17 cellular contexts compared by ENCODE assay signal in the genomic region with DNA sequence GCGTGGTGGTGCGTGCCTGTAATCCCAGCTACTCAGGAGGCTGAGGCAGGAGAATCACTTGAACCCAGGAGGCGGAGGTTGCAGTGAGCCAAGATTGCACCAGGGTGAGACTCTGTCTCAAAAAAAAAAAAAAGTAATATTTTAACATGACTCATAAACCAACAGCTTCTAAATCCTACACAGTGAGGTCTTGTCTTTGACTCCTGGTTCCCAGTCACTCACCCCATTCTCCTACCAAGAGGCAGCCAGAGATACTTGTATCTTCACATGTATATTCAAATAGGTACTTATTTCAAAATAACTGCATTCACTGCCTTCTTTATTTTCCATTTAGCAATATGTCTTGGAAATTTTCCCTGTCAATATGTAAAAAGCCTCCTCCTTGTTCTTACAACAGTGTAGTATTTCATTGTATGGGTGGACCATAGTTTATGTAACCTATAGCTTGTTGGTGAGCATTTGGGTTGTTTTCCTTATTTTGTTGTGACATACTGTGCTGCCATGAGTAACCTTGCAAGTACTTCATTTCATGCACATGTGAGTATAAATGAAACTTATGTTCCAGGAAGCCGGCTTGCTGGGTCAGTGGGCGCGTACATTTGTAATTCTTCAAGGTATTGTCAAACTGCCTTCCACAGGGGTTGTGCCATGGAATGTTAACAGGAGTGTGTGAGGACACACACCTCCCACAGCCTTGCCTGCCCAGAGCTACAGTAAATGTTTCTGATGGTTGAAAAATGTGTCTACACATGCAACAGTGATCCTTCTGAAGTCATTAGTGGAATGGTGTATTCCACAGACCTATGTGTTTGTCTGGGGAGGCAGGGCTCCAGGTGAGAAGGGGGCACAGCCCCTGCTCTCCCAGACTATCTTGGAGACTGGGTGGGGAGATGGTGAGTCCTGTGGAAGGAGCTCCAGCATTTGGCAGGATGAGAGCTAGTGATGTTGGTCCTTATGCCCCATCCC. TPM values are rescaled to one million over a fixed set of nuclear protein-coding genes. Genes with fewer than 3 reads are reported as not detected.
A peak's percentile ranks its signal among the peaks of the same experiment; 100 is the strongest.
DNase-seq lines count a peak whose midpoint lies in the region; ATAC-seq, FAIRE-seq and TF ChIP-seq lines count a peak whose summit lies in the region.
"Had no signal": no experiment of that assay in that cellular context is flagged by ENCODE, and none has a peak within 500 bp of the region (broad histone marks: within the 10 kb centered on the region; RNA-seq: fewer than 3 reads in every experiment).

No MANE protein-coding gene starts in this region.

- FAIRE-seq in GM19239 (lab: Jason Lieb, UNC): peak; percentile 26
- FAIRE-seq: A204.1, TTC549 had no signal

- H3K27ac ChIP-seq in effector memory CD4-positive, alpha-beta T cell (ENCODE audit: insufficient read depth, low read length, poor library complexity, severe bottlenecking): no peak overlapping the region
- H3K27ac ChIP-seq: ascending aorta, esophagus muscularis mucosa, stomach had no signal

- ATAC-seq in activated T-helper 17 cell treated with anti-CD3 and anti-CD28 coated beads, Interleukin-2, amount 50 U/mL, for 72 hours (replicated peaks): peak; percentile 64
- no peak for ATAC-seq in HG02885 (IDR thresholded peaks at IDR 0.05; ENCODE audit: poor library complexity, unreplicated experiment)
- ATAC-seq: Panc1 had no signal

- no peaks in the 10 kb centered on the region for H3K36me3 ChIP-seq in effector memory CD4-positive, alpha-beta T cell (ENCODE audit: control insufficient read depth, insufficient read depth, low read length)
- H3K36me3 ChIP-seq: ascending aorta, esophagus muscularis mucosa had no signal

- H3K4me1 ChIP-seq in effector memory CD4-positive, alpha-beta T cell (ENCODE audit: control insufficient read depth, insufficient read depth, low read length, poor library complexity, severe bottlenecking): no peaks in the 10 kb centered on the region
- H3K4me1 ChIP-seq: ascending aorta, esophagus muscularis mucosa, stomach had no signal

- H3K9me3 ChIP-seq in effector memory CD4-positive, alpha-beta T cell (ENCODE audit: control insufficient read depth, low read length): no peaks in the 10 kb centered on the region
- H3K9me3 ChIP-seq: ascending aorta, esophagus muscularis mucosa, SK-N-SH, stomach had no signal

- intact Hi-C loops in activated CD4-positive, alpha-beta T cell treated with anti-CD3 and anti-CD28 coated beads, Interleukin-2, amount 10 ng/mL, durations not matched to agents 24 days and 14 days (cut with micrococcal nuclease): loop anchor here (1.0 to 5.0 kb wide), 6 partner anchors 32 to 150 kb away; a partner anchor contains a TSS

- H3K9me3 Mint-ChIP-seq in activated CD4-positive, alpha-beta T cell treated with anti-CD3 and anti-CD28 coated beads, Interleukin-2, amount 10 ng/mL, durations not matched to agents 24 days and 14 days: no peaks in the 10 kb centered on the region
- no peaks in the 10 kb centered on the region for H3K9me3 Mint-ChIP-seq in activated T-helper 17 cell treated with anti-CD3 and anti-CD28 coated beads, Interleukin-2, amount 50 U/mL, for 72 hours

- peak; percentile 75 for DNase-seq in activated CD4-positive, alpha-beta T cell treated with anti-CD3 and anti-CD28 coated beads, Interleukin-2, amount 10 ng/mL, durations not matched to agents 24 days and 14 days
- no peak for DNase-seq in activated CD4-positive, alpha-beta T cell treated with anti-CD3 and anti-CD28 coated beads for 4 hours
- DNase-seq in GM19239 (ENCODE audit: insufficient read length, low spot score) (no peak), foreskin fibroblast (peak; percentile 43 to 49), NCI-H2196 treated with DMSO at 0.1 percent for 48 hours (lab: John Stamatoyannopoulos, UW; ENCODE audit: unreplicated experiment) (no peak)
- DNase-seq in effector memory CD4-positive, alpha-beta T cell: no peak
- DNase-seq: NCI-H2107, NCI-H774, SK-N-SH, stomach had no signal

- H3K27me3 ChIP-seq in effector memory CD4-positive, alpha-beta T cell (replicated peaks; ENCODE audit: control insufficient read depth, insufficient read depth, low read length, poor library complexity, severe bottlenecking): no peaks in the 10 kb centered on the region
- H3K27me3 ChIP-seq: ascending aorta, esophagus muscularis mucosa, stomach had no signal

- H3K27me3 Mint-ChIP-seq in activated CD4-positive, alpha-beta T cell treated with anti-CD3 and anti-CD28 coated beads, Interleukin-2, amount 10 ng/mL, durations not matched to agents 24 days and 14 days: no peaks in the 10 kb centered on the region
- H3K27me3 Mint-ChIP-seq in activated T-helper 17 cell treated with anti-CD3 and anti-CD28 coated beads, Interleukin-2, amount 50 U/mL, for 72 hours: no peaks in the 10 kb centered on the region

- peak overlapping the region; percentile 15 for H3K4me3 Mint-ChIP-seq in activated CD4-positive, alpha-beta T cell treated with anti-CD3 and anti-CD28 coated beads, Interleukin-2, amount 10 ng/mL, durations not matched to agents 24 days and 14 days
- H3K4me3 Mint-ChIP-seq in activated T-helper 17 cell treated with anti-CD3 and anti-CD28 coated beads, Interleukin-2, amount 50 U/mL, for 72 hours: peak overlapping the region; percentile 80

- peak overlapping the region; percentile 93 for H3K27ac Mint-ChIP-seq in activated CD4-positive, alpha-beta T cell treated with anti-CD3 and anti-CD28 coated beads, Interleukin-2, amount 10 ng/mL, durations not matched to agents 24 days and 14 days
- peak overlapping the region; percentile 99 for H3K27ac Mint-ChIP-seq in activated T-helper 17 cell treated with anti-CD3 and anti-CD28 coated beads, Interleukin-2, amount 50 U/mL, for 72 hours

- no peak for TF ChIP-seq CTCF in foreskin fibroblast (IDR thresholded peaks at IDR 0.05; ENCODE audit: low read depth, low read length)

- no peak overlapping the region for H3K4me3 ChIP-seq in foreskin fibroblast (ENCODE audit: low read depth in 1 of 2, low read length in 2 of 2)
- no peak overlapping the region for H3K4me3 ChIP-seq in effector memory CD4-positive, alpha-beta T cell (ENCODE audit: insufficient read depth, low read depth, low read length, poor library complexity, severe bottlenecking)
- H3K4me3 ChIP-seq: ascending aorta, esophagus muscularis mucosa, stomach had no signal

- H3K36me3 Mint-ChIP-seq in activated CD4-positive, alpha-beta T cell treated with anti-CD3 and anti-CD28 coated beads, Interleukin-2, amount 10 ng/mL, durations not matched to agents 24 days and 14 days (ENCODE audit: low read depth): no peaks in the 10 kb centered on the region
- H3K36me3 Mint-ChIP-seq in activated T-helper 17 cell treated with anti-CD3 and anti-CD28 coated beads, Interleukin-2, amount 50 U/mL, for 72 hours (ENCODE audit: low read depth): no peaks in the 10 kb centered on the region

- H3K4me1 Mint-ChIP-seq in activated CD4-positive, alpha-beta T cell treated with anti-CD3 and anti-CD28 coated beads, Interleukin-2, amount 10 ng/mL, durations not matched to agents 24 days and 14 days: peaks cover 62% of the 10 kb centered on the region
- H3K4me1 Mint-ChIP-seq in activated T-helper 17 cell treated with anti-CD3 and anti-CD28 coated beads, Interleukin-2, amount 50 U/mL, for 72 hours: peaks cover 48% of the 10 kb centered on the region

RNA-seq across cellular contexts. Expression of a gene that starts 47.9 kb away (rescaled TPM):
- 2.1 and 2.6 TPM in 2 replicates for total RNA-seq in activated CD4-positive, alpha-beta T cell treated with anti-CD3 and anti-CD28 coated beads, Interleukin-2, amount 10 ng/mL, durations not matched to agents 24 days and 14 days
- 10 to 100 TPM in 1 of 2 donors, 1 to 10 TPM in 1; 3.1 to 16.7 TPM for total RNA-seq in activated T-helper 17 cell treated with anti-CD3 and anti-CD28 coated beads, Interleukin-2, amount 50 U/mL, for 72 hours

Comparison
In these comparisons a context has a peak if more than half of its experiments do, and no peak if none do; other contexts are left out.
1. DNase-seq: peak in activated CD4-positive, alpha-beta T cell treated with anti-CD3 and anti-CD28 coated beads, Interleukin-2, amount 10 ng/mL, durations not matched to agents 24 days and 14 days (single experiment) and foreskin fibroblast (2 of 2); none in activated CD4-positive, alpha-beta T cell treated with anti-CD3 and anti-CD28 coated beads for 4 hours (0 of 2), GM19239 (single experiment), NCI-H2196 treated with DMSO at 0.1 percent for 48 hours (single experiment) and effector memory CD4-positive, alpha-beta T cell (0 of 3).